In the genomic region with DNA sequence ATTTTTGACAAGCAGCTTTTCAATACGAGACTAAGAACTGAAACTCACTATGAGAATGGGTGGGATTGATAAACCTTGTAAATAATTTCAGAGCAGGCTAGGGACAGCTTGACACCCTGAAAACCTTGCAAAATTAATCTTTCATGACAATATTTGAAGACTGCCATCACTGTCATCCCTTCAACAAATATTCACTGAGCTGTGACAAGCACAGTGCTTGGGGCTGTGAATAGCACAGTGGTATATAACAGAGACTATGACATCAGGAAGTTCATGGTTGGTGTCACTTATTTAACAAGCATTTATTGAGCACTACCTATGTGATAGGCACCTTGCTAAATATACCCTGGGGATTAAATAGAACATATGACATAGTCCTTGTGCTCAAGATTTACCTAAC, we compare ENCODE assay signal across 1 cellular context.
TF ChIP-seq lines count a peak whose summit lies in the region.

No MANE protein-coding gene starts in this region.

TF ChIP-seq in GM12878, 131 proteins besides CTCF, POLR2A, EP300 and RAD21 (continued from another document):
- TF ChIP-seq, protein P1, sequence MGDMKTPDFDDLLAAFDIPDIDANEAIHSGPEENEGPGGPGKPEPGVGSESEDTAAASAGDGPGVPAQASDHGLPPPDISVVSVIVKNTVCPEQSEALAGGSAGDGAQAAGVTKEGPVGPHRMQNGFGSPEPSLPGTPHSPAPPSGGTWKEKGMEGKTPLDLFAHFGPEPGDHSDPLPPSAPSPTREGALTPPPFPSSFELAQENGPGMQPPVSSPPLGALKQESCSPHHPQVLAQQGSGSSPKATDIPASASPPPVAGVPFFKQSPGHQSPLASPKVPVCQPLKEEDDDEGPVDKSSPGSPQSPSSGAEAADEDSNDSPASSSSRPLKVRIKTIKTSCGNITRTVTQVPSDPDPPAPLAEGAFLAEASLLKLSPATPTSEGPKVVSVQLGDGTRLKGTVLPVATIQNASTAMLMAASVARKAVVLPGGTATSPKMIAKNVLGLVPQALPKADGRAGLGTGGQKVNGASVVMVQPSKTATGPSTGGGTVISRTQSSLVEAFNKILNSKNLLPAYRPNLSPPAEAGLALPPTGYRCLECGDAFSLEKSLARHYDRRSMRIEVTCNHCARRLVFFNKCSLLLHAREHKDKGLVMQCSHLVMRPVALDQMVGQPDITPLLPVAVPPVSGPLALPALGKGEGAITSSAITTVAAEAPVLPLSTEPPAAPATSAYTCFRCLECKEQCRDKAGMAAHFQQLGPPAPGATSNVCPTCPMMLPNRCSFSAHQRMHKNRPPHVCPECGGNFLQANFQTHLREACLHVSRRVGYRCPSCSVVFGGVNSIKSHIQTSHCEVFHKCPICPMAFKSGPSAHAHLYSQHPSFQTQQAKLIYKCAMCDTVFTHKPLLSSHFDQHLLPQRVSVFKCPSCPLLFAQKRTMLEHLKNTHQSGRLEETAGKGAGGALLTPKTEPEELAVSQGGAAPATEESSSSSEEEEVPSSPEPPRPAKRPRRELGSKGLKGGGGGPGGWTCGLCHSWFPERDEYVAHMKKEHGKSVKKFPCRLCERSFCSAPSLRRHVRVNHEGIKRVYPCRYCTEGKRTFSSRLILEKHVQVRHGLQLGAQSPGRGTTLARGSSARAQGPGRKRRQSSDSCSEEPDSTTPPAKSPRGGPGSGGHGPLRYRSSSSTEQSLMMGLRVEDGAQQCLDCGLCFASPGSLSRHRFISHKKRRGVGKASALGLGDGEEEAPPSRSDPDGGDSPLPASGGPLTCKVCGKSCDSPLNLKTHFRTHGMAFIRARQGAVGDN (IDR thresholded peaks at IDR 0.05), result 0 out of 2 replicates have a peak, but pooled peaks have one; percentile 25
- TF ChIP-seq SMARCA5 (IDR thresholded peaks at IDR 0.05) (peak; percentile 91), BCLAF1 (IDR thresholded peaks at IDR 0.05) (no peak), MXI1 (IDR thresholded peaks at IDR 0.05; ENCODE audit: low read depth, low read length) (no peak), IKZF1 (conservative IDR thresholded peaks at IDR 0.05) (peak; percentile 39; the same call in 1 of the 2 replicates), LARP7 (IDR thresholded peaks at IDR 0.05) (no peak), ZNF24 (IDR thresholded peaks at IDR 0.05) (peak; percentile 58; the same call in 1 of the 2 replicates), MTA2 (IDR thresholded peaks at IDR 0.05; ENCODE audit: low read depth) (peak; percentile 91; the same call in 1 of the 2 replicates), RELB (IDR thresholded peaks at IDR 0.05; ENCODE audit: low read depth) (no peak), IRF4 (IDR thresholded peaks at IDR 0.05; ENCODE audit: low read depth, low read length) (no peak), RCOR1 (conservative IDR thresholded peaks at IDR 0.05; ENCODE audit: low read depth, low read length) (no peak), NR2F1 (conservative IDR thresholded peaks at IDR 0.05) (0 out of 2 replicates have a peak, but pooled peaks have one; percentile 32), ATF7 (IDR thresholded peaks at IDR 0.05; ENCODE audit: low read depth) (peak; percentile 96), IKZF2 (IDR thresholded peaks at IDR 0.05) (peak; percentile 48 to 55; a peak in 2 of 4 replicates), MEF2B (IDR thresholded peaks at IDR 0.05; ENCODE audit: partially characterized antibody, poor library complexity, severe bottlenecking) (peak; percentile 87), PBX3 (IDR thresholded peaks at IDR 0.05; ENCODE audit: insufficient replicate concordance, low read depth, low read length) (peak; percentile 40), BHLHE40 (IDR thresholded peaks at IDR 0.05; ENCODE audit: borderline replicate concordance in 1 of 2, low read depth in 2 of 2, low read length in 1 of 2) (peak in 1 of 2 experiments; percentile 39; a peak in 1 of 4 replicates), SMAD1 (IDR thresholded peaks at IDR 0.05; ENCODE audit: low read depth, partially characterized antibody) (no peak), BCL11A (IDR thresholded peaks at IDR 0.05; ENCODE audit: low read depth, low read length) (peak; percentile 36; the same call in 1 of the 2 replicates), HCFC1 (IDR thresholded peaks at IDR 0.05; ENCODE audit: low read length) (no peak), ZNF217 (IDR thresholded peaks at IDR 0.05) (peak; percentile 95; the same call in 1 of the 2 replicates), SKIL (IDR thresholded peaks at IDR 0.05; ENCODE audit: low read depth, poor library complexity, severe bottlenecking) (peak; percentile 41), NBN (IDR thresholded peaks at IDR 0.05) (0 out of 2 replicates have a peak, but pooled peaks have one; percentile 40), TCF3 (IDR thresholded peaks at IDR 0.05; ENCODE audit: borderline replicate concordance, insufficient read depth, low read depth, low read length) (no peak), CHD2 (IDR thresholded peaks at IDR 0.05; ENCODE audit: borderline replicate concordance, low read depth, low read length) (0 out of 2 replicates have a peak, but pooled peaks have one; percentile 7), CBX5 (IDR thresholded peaks at IDR 0.05; ENCODE audit: low read depth) (no peak)
- TF ChIP-seq, protein P2, sequence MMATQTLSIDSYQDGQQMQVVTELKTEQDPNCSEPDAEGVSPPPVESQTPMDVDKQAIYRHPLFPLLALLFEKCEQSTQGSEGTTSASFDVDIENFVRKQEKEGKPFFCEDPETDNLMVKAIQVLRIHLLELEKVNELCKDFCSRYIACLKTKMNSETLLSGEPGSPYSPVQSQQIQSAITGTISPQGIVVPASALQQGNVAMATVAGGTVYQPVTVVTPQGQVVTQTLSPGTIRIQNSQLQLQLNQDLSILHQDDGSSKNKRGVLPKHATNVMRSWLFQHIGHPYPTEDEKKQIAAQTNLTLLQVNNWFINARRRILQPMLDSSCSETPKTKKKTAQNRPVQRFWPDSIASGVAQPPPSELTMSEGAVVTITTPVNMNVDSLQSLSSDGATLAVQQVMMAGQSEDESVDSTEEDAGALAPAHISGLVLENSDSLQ (IDR thresholded peaks at IDR 0.05), result peak; percentile 83
TF ChIP-seq in GM12878: peak in this region for 18.
